Comparison of ENCODE assay signal across 1 cellular context in the genomic region with DNA sequence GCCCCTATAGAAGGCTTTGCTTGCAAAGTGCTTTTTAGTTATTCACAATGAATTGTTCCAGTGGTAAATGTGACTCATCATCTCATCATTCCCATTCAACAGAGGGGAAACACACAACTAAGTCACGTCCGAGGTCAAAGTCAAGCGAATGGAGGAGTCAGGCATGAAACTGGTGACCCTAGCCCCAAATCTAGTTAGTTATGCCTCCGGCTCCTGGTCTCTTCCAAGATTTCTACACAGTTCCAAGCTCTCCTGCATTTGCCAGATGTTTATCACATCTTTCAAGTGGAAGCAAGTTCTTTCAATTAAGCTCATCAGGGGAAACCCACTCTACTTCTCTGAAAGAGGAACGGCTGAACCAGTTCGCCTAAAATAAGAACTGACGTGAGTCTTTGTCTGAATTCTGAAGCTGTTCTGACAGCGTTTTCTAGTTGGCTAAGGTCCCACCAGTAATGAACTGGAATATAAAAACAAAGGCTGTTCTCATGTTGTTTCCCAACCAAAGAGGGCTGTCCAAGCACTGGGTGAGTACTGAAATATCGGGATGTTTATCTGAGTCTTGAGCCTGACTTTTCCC.
TF ChIP-seq lines count a peak whose summit lies in the region.

No MANE protein-coding gene starts in this region.

TF ChIP-seq in SK-N-SH treated with all-trans-retinoic acid at 6 μM for 48 hours, 23 proteins besides CTCF, POLR2A, EP300 and RAD21 (continued from another document):
- TF ChIP-seq ZC3H10 (CRISPR knock-in tag; IDR thresholded peaks at IDR 0.05), result no peak
- no peak for TF ChIP-seq SNAI2 (CRISPR knock-in tag; IDR thresholded peaks at IDR 0.05)
- no peak for TF ChIP-seq ZNF8 (CRISPR knock-in tag; IDR thresholded peaks at IDR 0.05)
- TF ChIP-seq ZFP30 (CRISPR knock-in tag; IDR thresholded peaks at IDR 0.05), result no peak
- TF ChIP-seq PPARA (CRISPR knock-in tag; IDR thresholded peaks at IDR 0.05; ENCODE audit: borderline replicate concordance), result no peak
- TF ChIP-seq, protein P1, sequence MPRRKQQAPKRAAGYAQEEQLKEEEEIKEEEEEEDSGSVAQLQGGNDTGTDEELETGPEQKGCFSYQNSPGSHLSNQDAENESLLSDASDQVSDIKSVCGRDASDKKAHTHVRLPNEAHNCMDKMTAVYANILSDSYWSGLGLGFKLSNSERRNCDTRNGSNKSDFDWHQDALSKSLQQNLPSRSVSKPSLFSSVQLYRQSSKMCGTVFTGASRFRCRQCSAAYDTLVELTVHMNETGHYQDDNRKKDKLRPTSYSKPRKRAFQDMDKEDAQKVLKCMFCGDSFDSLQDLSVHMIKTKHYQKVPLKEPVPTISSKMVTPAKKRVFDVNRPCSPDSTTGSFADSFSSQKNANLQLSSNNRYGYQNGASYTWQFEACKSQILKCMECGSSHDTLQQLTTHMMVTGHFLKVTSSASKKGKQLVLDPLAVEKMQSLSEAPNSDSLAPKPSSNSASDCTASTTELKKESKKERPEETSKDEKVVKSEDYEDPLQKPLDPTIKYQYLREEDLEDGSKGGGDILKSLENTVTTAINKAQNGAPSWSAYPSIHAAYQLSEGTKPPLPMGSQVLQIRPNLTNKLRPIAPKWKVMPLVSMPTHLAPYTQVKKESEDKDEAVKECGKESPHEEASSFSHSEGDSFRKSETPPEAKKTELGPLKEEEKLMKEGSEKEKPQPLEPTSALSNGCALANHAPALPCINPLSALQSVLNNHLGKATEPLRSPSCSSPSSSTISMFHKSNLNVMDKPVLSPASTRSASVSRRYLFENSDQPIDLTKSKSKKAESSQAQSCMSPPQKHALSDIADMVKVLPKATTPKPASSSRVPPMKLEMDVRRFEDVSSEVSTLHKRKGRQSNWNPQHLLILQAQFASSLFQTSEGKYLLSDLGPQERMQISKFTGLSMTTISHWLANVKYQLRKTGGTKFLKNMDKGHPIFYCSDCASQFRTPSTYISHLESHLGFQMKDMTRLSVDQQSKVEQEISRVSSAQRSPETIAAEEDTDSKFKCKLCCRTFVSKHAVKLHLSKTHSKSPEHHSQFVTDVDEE (CRISPR knock-in tag; IDR thresholded peaks at IDR 0.05), result no peak
- TF ChIP-seq POU6F1 (CRISPR knock-in tag; IDR thresholded peaks at IDR 0.05; ENCODE audit: borderline replicate concordance, low read depth), result no peak
- no peak for TF ChIP-seq ZNF70 (CRISPR knock-in tag; IDR thresholded peaks at IDR 0.05)
- no peak for TF ChIP-seq RARB (CRISPR knock-in tag; IDR thresholded peaks at IDR 0.05)
- no peak for TF ChIP-seq ARNTL (CRISPR knock-in tag; IDR thresholded peaks at IDR 0.05; ENCODE audit: borderline replicate concordance, low read depth)
- TF ChIP-seq ZFP3 (CRISPR knock-in tag; IDR thresholded peaks at IDR 0.05), result no peak
